Comparison of ENCODE assay signal across 30 cellular contexts in the genomic region with DNA sequence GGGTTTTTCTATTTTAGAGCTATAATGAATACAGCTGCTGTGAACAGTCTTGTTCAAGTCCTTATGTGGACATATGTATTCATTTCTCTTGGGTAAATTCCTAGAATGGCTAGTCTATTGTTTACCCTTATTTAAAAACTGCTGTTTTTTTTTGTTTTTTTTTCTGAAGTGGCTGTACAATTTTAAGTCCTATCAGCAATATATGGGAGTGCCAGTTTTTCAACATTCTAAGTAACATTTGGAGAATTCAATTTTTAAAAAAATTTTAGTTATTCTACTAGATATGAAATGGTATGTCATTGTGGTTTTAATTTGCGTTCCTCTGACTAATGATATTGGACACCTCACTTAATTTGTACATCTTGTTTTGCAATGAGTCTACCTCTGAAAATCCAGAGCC.
"Had no signal": no experiment of that assay in that cellular context is flagged by ENCODE, and none has a peak within 500 bp of the region (broad histone marks: within the 10 kb centered on the region; RNA-seq: fewer than 3 reads in every experiment).

No MANE protein-coding gene starts in this region.

- H3K27me3 ChIP-seq: ascending aorta, brain microvascular endothelial cell, esophagus muscularis mucosa had no signal

- H3K9me3 Mint-ChIP-seq: activated CD4-positive, alpha-beta memory T cell treated with anti-CD3 and anti-CD28 coated beads for 36 hours; activated CD4-positive, alpha-beta T cell treated with anti-CD3 and anti-CD28 coated beads, Interleukin-2, amount 10 ng/mL, durations not matched to agents 24 days and 14 days; activated naive CD4-positive, alpha-beta T cell treated with anti-CD3 and anti-CD28 coated beads for 36 hours; activated naive CD4-positive, alpha-beta T cell treated with anti-CD3 and anti-CD28 coated beads, Interleukin-2, amount 50 U/mL, for 24 hours; activated naive CD8-positive, alpha-beta T cell treated with anti-CD3 and anti-CD28 coated beads, Interleukin-2, amount 50 U/mL, for 24 hours; activated T-helper 1 cell treated with anti-CD3 and anti-CD28 coated beads, Interleukin-12 subunit alpha, Interleukin-12 subunit beta, Interleukin-2, Interleukin-4 antibody, amounts not matched to agents 30 ng/mL and 10 ng/mL and 1 ng/mL, durations not matched to agents 14 hours and 24 hours and 36 hours; activated T-helper 2 cell treated with anti-CD3 and anti-CD28 coated beads, Interferon-gamma antibody, Interleukin-2, Interleukin-4, amounts not matched to agents 10 μg/mL and 5 μg/mL and 100 μg/mL, durations not matched to agents 14 hours and 24 hours and 36 hours had no signal

- DNase-seq: activated CD4-positive, alpha-beta memory T cell treated with anti-CD3 and anti-CD28 coated beads for 36 hours; activated CD4-positive, alpha-beta T cell treated with anti-CD3 and anti-CD28 coated beads for 36 hours; activated CD4-positive, alpha-beta T cell treated with anti-CD3 and anti-CD28 coated beads, Interleukin-2, amount 10 ng/mL, durations not matched to agents 24 days and 14 days; activated CD4-positive, CD25-positive, alpha-beta regulatory T cell; activated CD4-positive, CD25-positive, alpha-beta regulatory T cell treated with anti-CD3 and anti-CD28 coated beads, Interleukin-2, amount 50 U/mL, for 72 hours; activated CD8-positive, alpha-beta memory T cell treated with anti-CD3 and anti-CD28 coated beads, Interleukin-2, amount 10 ng/mL, durations not matched to agents 7 days and 5 days; activated CD8-positive, alpha-beta memory T cell treated with anti-CD3 and anti-CD28 coated beads, Interleukin-2, amount 50 U/mL, for 4 hours; activated CD8-positive, alpha-beta T cell treated with anti-CD3 and anti-CD28 coated beads, Interleukin-2, amount 10 ng/mL, durations not matched to agents 7 days and 5 days; activated effector memory CD4-positive, alpha-beta T cell treated with anti-CD3 and anti-CD28 coated beads, Interleukin-2, amount 50 U/mL, for 16 hours; activated naive CD4-positive, alpha-beta T cell treated with anti-CD3 and anti-CD28 coated beads for 36 hours; activated naive CD8-positive, alpha-beta T cell treated with anti-CD3 and anti-CD28 coated beads for 36 hours; activated naive CD8-positive, alpha-beta T cell treated with anti-CD3 and anti-CD28 coated beads, Interleukin-2, amount 50 U/mL, for 24 hours; activated T-cell treated with anti-CD3 and anti-CD28 coated beads, Interleukin-2, amount 50 U/mL, for 1 hour; activated T-cell treated with anti-CD3 and anti-CD28 coated beads, Interleukin-2, amount 50 U/mL, for 48 hours; brain microvascular endothelial cell; cortex of kidney; dermis blood vessel endothelial cell; effector CD4-positive, alpha-beta T cell; effector memory CD8-positive, alpha-beta T cell; erythroblast; foreskin melanocyte; T-helper 2 cell had no signal

- H3K27me3 Mint-ChIP-seq: activated CD4-positive, alpha-beta memory T cell treated with anti-CD3 and anti-CD28 coated beads for 36 hours; activated CD4-positive, alpha-beta T cell treated with anti-CD3 and anti-CD28 coated beads for 36 hours; activated CD4-positive, alpha-beta T cell treated with anti-CD3 and anti-CD28 coated beads, Interleukin-2, amount 10 ng/mL, durations not matched to agents 24 days and 14 days; activated CD8-positive, alpha-beta memory T cell treated with anti-CD3 and anti-CD28 coated beads, Interleukin-2, amount 10 ng/mL, durations not matched to agents 7 days and 5 days; activated naive CD4-positive, alpha-beta T cell treated with anti-CD3 and anti-CD28 coated beads, Interleukin-2, amount 50 U/mL, for 24 hours; activated naive CD8-positive, alpha-beta T cell treated with anti-CD3 and anti-CD28 coated beads for 36 hours; activated naive CD8-positive, alpha-beta T cell treated with anti-CD3 and anti-CD28 coated beads, Interleukin-2, amount 50 U/mL, for 24 hours; effector memory CD8-positive, alpha-beta T cell had no signal

- H3K36me3 Mint-ChIP-seq: activated CD4-positive, alpha-beta memory T cell treated with anti-CD3 and anti-CD28 coated beads for 36 hours; activated CD8-positive, alpha-beta memory T cell treated with anti-CD3 and anti-CD28 coated beads, Interleukin-2, amount 10 ng/mL, durations not matched to agents 7 days and 5 days; activated naive CD4-positive, alpha-beta T cell treated with anti-CD3 and anti-CD28 coated beads, Interleukin-2, amount 50 U/mL, for 24 hours; activated naive CD8-positive, alpha-beta T cell treated with anti-CD3 and anti-CD28 coated beads for 36 hours had no signal

- H3K27ac Mint-ChIP-seq: activated CD4-positive, alpha-beta memory T cell treated with anti-CD3 and anti-CD28 coated beads for 36 hours; activated CD4-positive, alpha-beta T cell treated with anti-CD3 and anti-CD28 coated beads for 36 hours; activated CD4-positive, alpha-beta T cell treated with anti-CD3 and anti-CD28 coated beads, Interleukin-2, amount 10 ng/mL, durations not matched to agents 24 days and 14 days; activated CD8-positive, alpha-beta memory T cell treated with anti-CD3 and anti-CD28 coated beads, Interleukin-2, amount 10 ng/mL, durations not matched to agents 7 days and 5 days; activated CD8-positive, alpha-beta T cell treated with anti-CD3 and anti-CD28 coated beads, Interleukin-2, amount 10 ng/mL, durations not matched to agents 7 days and 5 days; activated naive CD4-positive, alpha-beta T cell treated with anti-CD3 and anti-CD28 coated beads for 36 hours; activated naive CD4-positive, alpha-beta T cell treated with anti-CD3 and anti-CD28 coated beads, Interleukin-2, amount 50 U/mL, for 24 hours; activated naive CD8-positive, alpha-beta T cell treated with anti-CD3 and anti-CD28 coated beads for 36 hours; activated naive CD8-positive, alpha-beta T cell treated with anti-CD3 and anti-CD28 coated beads, Interleukin-2, amount 50 U/mL, for 24 hours; activated T-helper 1 cell treated with anti-CD3 and anti-CD28 coated beads, Interleukin-12 subunit alpha, Interleukin-12 subunit beta, Interleukin-2, Interleukin-4 antibody, amounts not matched to agents 30 ng/mL and 10 ng/mL and 1 ng/mL, durations not matched to agents 14 hours and 24 hours and 36 hours; activated T-helper 2 cell treated with anti-CD3 and anti-CD28 coated beads, Interferon-gamma antibody, Interleukin-2, Interleukin-4, amounts not matched to agents 10 μg/mL and 5 μg/mL and 100 μg/mL, durations not matched to agents 14 hours and 24 hours and 36 hours; effector memory CD8-positive, alpha-beta T cell had no signal

- H3K4me1 Mint-ChIP-seq: activated CD4-positive, alpha-beta T cell treated with anti-CD3 and anti-CD28 coated beads for 36 hours; activated CD4-positive, alpha-beta T cell treated with anti-CD3 and anti-CD28 coated beads, Interleukin-2, amount 10 ng/mL, durations not matched to agents 24 days and 14 days; activated CD8-positive, alpha-beta memory T cell treated with anti-CD3 and anti-CD28 coated beads, Interleukin-2, amount 10 ng/mL, durations not matched to agents 7 days and 5 days; activated naive CD4-positive, alpha-beta T cell treated with anti-CD3 and anti-CD28 coated beads, Interleukin-2, amount 50 U/mL, for 24 hours; activated naive CD8-positive, alpha-beta T cell treated with anti-CD3 and anti-CD28 coated beads for 36 hours; activated naive CD8-positive, alpha-beta T cell treated with anti-CD3 and anti-CD28 coated beads, Interleukin-2, amount 50 U/mL, for 24 hours had no signal

- H3K4me3 Mint-ChIP-seq: activated CD4-positive, alpha-beta memory T cell treated with anti-CD3 and anti-CD28 coated beads for 36 hours; activated CD4-positive, alpha-beta T cell treated with anti-CD3 and anti-CD28 coated beads for 36 hours; activated CD4-positive, alpha-beta T cell treated with anti-CD3 and anti-CD28 coated beads, Interleukin-2, amount 10 ng/mL, durations not matched to agents 24 days and 14 days; activated CD8-positive, alpha-beta memory T cell treated with anti-CD3 and anti-CD28 coated beads, Interleukin-2, amount 10 ng/mL, durations not matched to agents 7 days and 5 days; activated CD8-positive, alpha-beta T cell treated with anti-CD3 and anti-CD28 coated beads, Interleukin-2, amount 10 ng/mL, durations not matched to agents 7 days and 5 days; activated naive CD4-positive, alpha-beta T cell treated with anti-CD3 and anti-CD28 coated beads for 36 hours; activated naive CD4-positive, alpha-beta T cell treated with anti-CD3 and anti-CD28 coated beads, Interleukin-2, amount 50 U/mL, for 24 hours; activated naive CD8-positive, alpha-beta T cell treated with anti-CD3 and anti-CD28 coated beads for 36 hours; activated naive CD8-positive, alpha-beta T cell treated with anti-CD3 and anti-CD28 coated beads, Interleukin-2, amount 50 U/mL, for 24 hours; activated T-helper 1 cell treated with anti-CD3 and anti-CD28 coated beads, Interleukin-12 subunit alpha, Interleukin-12 subunit beta, Interleukin-2, Interleukin-4 antibody, amounts not matched to agents 30 ng/mL and 10 ng/mL and 1 ng/mL, durations not matched to agents 14 hours and 24 hours and 36 hours; effector memory CD8-positive, alpha-beta T cell had no signal

- H3K9me3 ChIP-seq: ascending aorta, esophagus muscularis mucosa, gastroesophageal sphincter had no signal

- FAIRE-seq: bronchial epithelial cell, colon had no signal

- H3K27ac ChIP-seq: ascending aorta, brain microvascular endothelial cell, esophagus muscularis mucosa, gastroesophageal sphincter had no signal

- H3K4me1 ChIP-seq: ascending aorta, esophagus muscularis mucosa, gastroesophageal sphincter had no signal

- H3K36me3 ChIP-seq: ascending aorta, brain microvascular endothelial cell, esophagus muscularis mucosa, gastroesophageal sphincter had no signal

- H3K4me3 ChIP-seq: ascending aorta, esophagus muscularis mucosa, gastroesophageal sphincter had no signal
